In genomic region chr3:24963762-24964625, GRCh38 we compare ENCODE assay signal across 8 cellular contexts.
A peak's percentile ranks its signal among the peaks of the same experiment; 100 is the strongest.
DNase-seq lines count a peak whose midpoint lies in the region; ATAC-seq and TF ChIP-seq lines count a peak whose summit lies in the region.

No MANE protein-coding gene starts in this region.

- CTCF ChIA-PET in HEK293 (lab: Yijun Ruan, JAX) = interaction anchor here (0.7 to 1.7 kb wide), 3 partner anchors 9 to 629 kb away, joined by 3 to 6 read pairs (median 3); no protein-coding TSS in a partner anchor
- CTCF ChIA-PET in CD8-positive, alpha-beta T cell (lab: Charles Lee) = no interaction called here
- CTCF ChIA-PET in activated CD4-positive, alpha-beta memory T cell treated with anti-CD3 and anti-CD28 coated beads for 36 hours (lab: Charles Lee) = no interaction called here

- no peaks in the 10 kb centered on the region for H3K36me3 ChIP-seq in HEK293 (ENCODE audit: control insufficient read depth in 2 of 2, insufficient read depth in 1 of 2, low read length in 2 of 2)
- H3K36me3 ChIP-seq in adipocyte (ENCODE audit: control insufficient read depth, insufficient read depth, low read length, severe bottlenecking) = no peaks in the 10 kb centered on the region
- no peaks in the 10 kb centered on the region for H3K36me3 ChIP-seq in right lobe of liver
- no peaks in the 10 kb centered on the region for H3K36me3 ChIP-seq in CD8-positive, alpha-beta T cell (ENCODE audit: insufficient read depth, low read length)

- H3K4me1 Mint-ChIP-seq in CD8-positive, alpha-beta T cell (ENCODE audit: low read depth) = no peaks in the 10 kb centered on the region
- H3K4me1 Mint-ChIP-seq in activated CD4-positive, alpha-beta memory T cell treated with anti-CD3 and anti-CD28 coated beads for 36 hours (ENCODE audit: low read depth) = no peaks in the 10 kb centered on the region

- ATAC-seq in right lobe of liver = peak; percentile 44 to 54 (median 48)
- ATAC-seq in CD8-positive, alpha-beta T cell = no peak

- H3K27me3 Mint-ChIP-seq in CD8-positive, alpha-beta T cell (ENCODE audit: low read depth) = no peaks in the 10 kb centered on the region
- H3K27me3 Mint-ChIP-seq in activated CD4-positive, alpha-beta memory T cell treated with anti-CD3 and anti-CD28 coated beads for 36 hours = no peaks in the 10 kb centered on the region

- intact Hi-C loops in right lobe of liver (cut with DNase I) = no loop called here
- intact Hi-C loops in CD8-positive, alpha-beta T cell (cut with DNase I, micrococcal nuclease) = no loop called here
- intact Hi-C loops in activated CD4-positive, alpha-beta memory T cell treated with anti-CD3 and anti-CD28 coated beads for 36 hours (cut with micrococcal nuclease) = no loop called here

- no peak for TF ChIP-seq POLR2A in right lobe of liver (IDR thresholded peaks at IDR 0.05)
- TF ChIP-seq POLR2A in erythroblast (IDR thresholded peaks at IDR 0.05; ENCODE audit: low read length) = no peak

- 28% methylated on average over 2 of the region's 2 CpGs for WGBS in right lobe of liver (ENCODE audit: insufficient coverage, low coverage, low lambda C conversion rate, missing lambda C conversion rate)

- H3K27me3 ChIP-seq in adipocyte (replicated peaks; ENCODE audit: control insufficient read depth, insufficient read depth, low read length) (no peaks in the 10 kb centered on the region), right lobe of liver (no peaks in the 10 kb centered on the region)
- no peaks in the 10 kb centered on the region for H3K27me3 ChIP-seq in CD8-positive, alpha-beta T cell (ENCODE audit: insufficient read depth, low read length)

- no peak overlapping the region for H3K9ac ChIP-seq in adipocyte (ENCODE audit: low read length)

- no peaks in the 10 kb centered on the region for H3K4me1 ChIP-seq in HEK293 (ENCODE audit: control insufficient read depth, insufficient read depth, low read length)
- H3K4me1 ChIP-seq in adipocyte (ENCODE audit: control insufficient read depth, insufficient read depth, low read length) = peaks cover 18% of the 10 kb centered on the region
- no peaks in the 10 kb centered on the region for H3K4me1 ChIP-seq in right lobe of liver
- no peaks in the 10 kb centered on the region for H3K4me1 ChIP-seq in CD8-positive, alpha-beta T cell (ENCODE audit: insufficient read depth, low read length)

- H3K4me3 ChIP-seq in HEK293 (ENCODE audit: low read depth, low read length) = no peak overlapping the region
- no peak overlapping the region for H3K4me3 ChIP-seq in adipocyte (ENCODE audit: low read length)
- no peak overlapping the region for H3K4me3 ChIP-seq in right lobe of liver
- H3K4me3 ChIP-seq in CD8-positive, alpha-beta T cell (ENCODE audit: low read depth, low read length) = no peak overlapping the region

- POLR2A ChIA-PET in HEK293 (lab: Yijun Ruan, JAX) = no interaction called here
- POLR2A ChIA-PET in CD8-positive, alpha-beta T cell (lab: Charles Lee) = no interaction called here
- POLR2A ChIA-PET in activated CD4-positive, alpha-beta memory T cell treated with anti-CD3 and anti-CD28 coated beads for 36 hours (lab: Charles Lee) = no interaction called here

- no peaks in the 10 kb centered on the region for H3K36me3 Mint-ChIP-seq in CD8-positive, alpha-beta T cell
- H3K36me3 Mint-ChIP-seq in activated CD4-positive, alpha-beta memory T cell treated with anti-CD3 and anti-CD28 coated beads for 36 hours = no peaks in the 10 kb centered on the region

- DNase-seq in D341Med (ENCODE audit: low spot score) (peak; percentile 29), adipocyte (ENCODE audit: low read depth) (peak; percentile 83), right lobe of liver (no peak), GF-D8 (lab: John Stamatoyannopoulos, UW) (no peak), erythroblast (lab: John Stamatoyannopoulos, UW) (no peak)
- no peak for DNase-seq in CD8-positive, alpha-beta T cell
- no peak for DNase-seq in activated CD4-positive, alpha-beta memory T cell treated with anti-CD3 and anti-CD28 coated beads for 36 hours

- H3K9me3 Mint-ChIP-seq in CD8-positive, alpha-beta T cell = no peaks in the 10 kb centered on the region
- H3K9me3 Mint-ChIP-seq in activated CD4-positive, alpha-beta memory T cell treated with anti-CD3 and anti-CD28 coated beads for 36 hours = peaks cover 4% of the 10 kb centered on the region

- no peak overlapping the region for H3K27ac Mint-ChIP-seq in CD8-positive, alpha-beta T cell
- H3K27ac Mint-ChIP-seq in activated CD4-positive, alpha-beta memory T cell treated with anti-CD3 and anti-CD28 coated beads for 36 hours = no peak overlapping the region

- TF ChIP-seq CTCF in HEK293 (tag by site-specific recombination; IDR thresholded peaks at IDR 0.05) (no peak), right lobe of liver (IDR thresholded peaks at IDR 0.05) (peak; percentile 41 to 55 (median 50))
- no peak for TF ChIP-seq CTCF in CD8-positive, alpha-beta T cell (IDR thresholded peaks at IDR 0.05)

- H3K9me3 ChIP-seq in HEK293 (ENCODE audit: control insufficient read depth, insufficient read depth, low read depth, low read length) (no peaks in the 10 kb centered on the region), adipocyte (ENCODE audit: control insufficient read depth, low read length) (no peaks in the 10 kb centered on the region), right lobe of liver (no peaks in the 10 kb centered on the region)
- no peaks in the 10 kb centered on the region for H3K9me3 ChIP-seq in CD8-positive, alpha-beta T cell (ENCODE audit: low read length)

- H3K27ac ChIP-seq in HEK293 (ENCODE audit: extremely low read depth, low read depth, low read length) (no peak overlapping the region), right lobe of liver (no peak overlapping the region)
- H3K27ac ChIP-seq in CD8-positive, alpha-beta T cell (ENCODE audit: low read depth, low read length) = no peak overlapping the region

- H3K4me3 Mint-ChIP-seq in CD8-positive, alpha-beta T cell = no peak overlapping the region
- no peak overlapping the region for H3K4me3 Mint-ChIP-seq in activated CD4-positive, alpha-beta memory T cell treated with anti-CD3 and anti-CD28 coated beads for 36 hours

TF ChIP-seq in HEK293, 187 proteins besides CTCF, POLR2A, EP300 and RAD21:
- TF ChIP-seq ZNF654 (tag by site-specific recombination; IDR thresholded peaks at IDR 0.05; ENCODE audit: low read depth) (peak; percentile 47), ZNF621 (tag by site-specific recombination; IDR thresholded peaks at IDR 0.05) (no peak)
- TF ChIP-seq, protein P1, sequence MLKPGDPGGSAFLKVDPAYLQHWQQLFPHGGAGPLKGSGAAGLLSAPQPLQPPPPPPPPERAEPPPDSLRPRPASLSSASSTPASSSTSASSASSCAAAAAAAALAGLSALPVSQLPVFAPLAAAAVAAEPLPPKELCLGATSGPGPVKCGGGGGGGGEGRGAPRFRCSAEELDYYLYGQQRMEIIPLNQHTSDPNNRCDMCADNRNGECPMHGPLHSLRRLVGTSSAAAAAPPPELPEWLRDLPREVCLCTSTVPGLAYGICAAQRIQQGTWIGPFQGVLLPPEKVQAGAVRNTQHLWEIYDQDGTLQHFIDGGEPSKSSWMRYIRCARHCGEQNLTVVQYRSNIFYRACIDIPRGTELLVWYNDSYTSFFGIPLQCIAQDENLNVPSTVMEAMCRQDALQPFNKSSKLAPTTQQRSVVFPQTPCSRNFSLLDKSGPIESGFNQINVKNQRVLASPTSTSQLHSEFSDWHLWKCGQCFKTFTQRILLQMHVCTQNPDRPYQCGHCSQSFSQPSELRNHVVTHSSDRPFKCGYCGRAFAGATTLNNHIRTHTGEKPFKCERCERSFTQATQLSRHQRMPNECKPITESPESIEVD (tag by site-specific recombination; IDR thresholded peaks at IDR 0.05) = peak; percentile 51; the same call in 1 of the 2 replicates
TF ChIP-seq in HEK293: peak in this region for 2.

Comparison
In these comparisons a context has a peak if more than half of its experiments do, and no peak if none do; other contexts are left out.
1. DNase-seq: peak in D341Med (single experiment) and adipocyte (single experiment); none in right lobe of liver (0 of 3), CD8-positive, alpha-beta T cell (0 of 7), activated CD4-positive, alpha-beta memory T cell treated with anti-CD3 and anti-CD28 coated beads for 36 hours (single experiment), GF-D8 (single experiment) and erythroblast (0 of 2).
2. CTCF ChIP-seq: peak in right lobe of liver (4 of 4); none in HEK293 (single experiment) and CD8-positive, alpha-beta T cell (single experiment).